12 cellular contexts compared by ENCODE assay signal in the genomic region with DNA sequence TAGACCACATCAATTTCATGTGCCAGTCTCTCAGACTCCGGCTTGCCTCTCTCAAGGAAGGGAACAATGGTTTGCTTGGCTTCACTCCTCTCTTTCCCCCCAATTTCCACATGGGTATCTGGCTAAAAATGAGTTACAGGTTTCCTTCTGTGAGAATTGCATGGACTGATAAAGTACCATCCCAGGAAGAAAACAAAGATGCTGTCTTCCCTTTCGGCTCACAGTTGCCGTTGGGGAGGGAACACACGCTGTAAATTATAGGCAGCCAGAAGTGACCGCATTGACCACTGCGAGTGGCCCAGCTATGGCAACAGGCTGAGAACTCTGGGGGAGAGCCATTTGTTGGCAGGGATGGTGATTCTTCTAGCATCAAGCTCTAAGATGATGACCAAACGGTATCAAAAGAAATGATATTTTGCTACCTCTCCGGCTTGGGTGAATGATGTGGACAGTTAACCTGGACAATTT. TPM values are rescaled to one million over a fixed set of nuclear protein-coding genes. Genes with fewer than 3 reads are reported as not detected.
DNase-seq lines count a peak whose midpoint lies in the region; ATAC-seq and TF ChIP-seq lines count a peak whose summit lies in the region.
"Had no signal": no experiment of that assay in that cellular context is flagged by ENCODE, and none has a peak within 500 bp of the region (broad histone marks: within the 10 kb centered on the region; RNA-seq: fewer than 3 reads in every experiment).

No MANE protein-coding gene starts in this region.

- H3K27me3 ChIP-seq in Peyer's patch: no peaks in the 10 kb centered on the region

- intact Hi-C loops in dendritic cell treated with granulocyte-macrophage colony-stimulating factor and Interleukin-4, amounts not matched to agents 40 ng/mL and 50 ng/mL, for 4 days (cut with micrococcal nuclease): loop anchor here (5.0 kb wide), 1 partner anchor 161 kb away; no protein-coding TSS in a partner anchor

- H3K27ac ChIP-seq in Peyer's patch: peak overlapping the region; percentile 41 to 83 (median 74)
- H3K27ac ChIP-seq: cardiac muscle cell had no signal

- TF ChIP-seq CTCF in Peyer's patch (IDR thresholded peaks at IDR 0.05) (no peak), endothelial cell (IDR thresholded peaks at IDR 0.05; ENCODE audit: unreplicated experiment) (no peak)

- CTCF ChIA-PET in activated CD4-positive, alpha-beta T cell treated with anti-CD3 and anti-CD28 coated beads, Interleukin-2, amount 10 ng/mL, durations not matched to agents 7 days and 5 days (lab: Charles Lee): interaction anchor here (0.8 to 5.7 kb wide), 7 partner anchors 8 to 354 kb away, joined by 3 to 27 read pairs (median 6); no protein-coding TSS in a partner anchor

- no peak for DNase-seq in activated CD4-positive, alpha-beta T cell treated with anti-CD3 and anti-CD28 coated beads, Interleukin-2, amount 10 ng/mL, durations not matched to agents 7 days and 5 days
- DNase-seq in activated CD4-positive, alpha-beta T cell treated with anti-CD3 and anti-CD28 coated beads for 1 hour: no peak
- DNase-seq in Peyer's patch (no peak), endothelial cell (ENCODE audit: low spot score) (no peak)
- DNase-seq in stimulated activated effector memory CD8-positive, alpha-beta T cell treated with anti-CD3 and anti-CD28 coated beads, Interleukin-12 subunit alpha, Interleukin-12 subunit beta, amount 100 ng/mL, for 72 hours (ENCODE audit: low spot score in 2 of 2): no peak
- DNase-seq: hypothalamus, NCI-H1417 treated with DMSO at 0.1 percent for 48 hours, posterior cingulate gyrus had no signal

- peak overlapping the region in 3 of 4 donors; percentile 8 to 38 (median 24) for H3K4me3 ChIP-seq in Peyer's patch
- H3K4me3 ChIP-seq: cardiac muscle cell had no signal

- no peaks in the 10 kb centered on the region for H3K9me3 Mint-ChIP-seq in activated CD4-positive, alpha-beta T cell treated with anti-CD3 and anti-CD28 coated beads, Interleukin-2, amount 10 ng/mL, durations not matched to agents 7 days and 5 days
- H3K9me3 Mint-ChIP-seq in dendritic cell treated with granulocyte-macrophage colony-stimulating factor and Interleukin-4, amounts not matched to agents 40 ng/mL and 50 ng/mL, for 4 days: no peaks in the 10 kb centered on the region
- no peaks in the 10 kb centered on the region for H3K9me3 Mint-ChIP-seq in stimulated activated effector memory CD8-positive, alpha-beta T cell treated with anti-CD3 and anti-CD28 coated beads, Interleukin-12 subunit alpha, Interleukin-12 subunit beta, amount 100 ng/mL, for 72 hours
- no peaks in the 10 kb centered on the region for H3K9me3 Mint-ChIP-seq in endothelial cell (ENCODE audit: unreplicated experiment)

- POLR2A ChIA-PET in activated CD4-positive, alpha-beta T cell treated with anti-CD3 and anti-CD28 coated beads, Interleukin-2, amount 10 ng/mL, durations not matched to agents 7 days and 5 days (lab: Charles Lee): interaction anchor here (0.7 to 1.0 kb wide), 2 partner anchors 20 to 72 kb away, joined by 4 read pairs; no protein-coding TSS in a partner anchor

- H3K36me3 ChIP-seq in Peyer's patch: no peaks in the 10 kb centered on the region
- H3K36me3 ChIP-seq: cardiac muscle cell had no signal

- peaks cover 83% of the 10 kb centered on the region for H3K4me1 Mint-ChIP-seq in activated CD4-positive, alpha-beta T cell treated with anti-CD3 and anti-CD28 coated beads, Interleukin-2, amount 10 ng/mL, durations not matched to agents 7 days and 5 days
- H3K4me1 Mint-ChIP-seq in dendritic cell treated with granulocyte-macrophage colony-stimulating factor and Interleukin-4, amounts not matched to agents 40 ng/mL and 50 ng/mL, for 4 days (ENCODE audit: low read depth): peaks cover 85% of the 10 kb centered on the region
- H3K4me1 Mint-ChIP-seq in stimulated activated effector memory CD8-positive, alpha-beta T cell treated with anti-CD3 and anti-CD28 coated beads, Interleukin-12 subunit alpha, Interleukin-12 subunit beta, amount 100 ng/mL, for 72 hours: peaks cover 84% of the 10 kb centered on the region
- H3K4me1 Mint-ChIP-seq in endothelial cell (ENCODE audit: unreplicated experiment): peaks cover 38% of the 10 kb centered on the region

- ATAC-seq in stimulated activated effector memory CD8-positive, alpha-beta T cell treated with anti-CD3 and anti-CD28 coated beads, Interleukin-12 subunit alpha, Interleukin-12 subunit beta, amount 100 ng/mL, for 72 hours: no peak
- ATAC-seq in GM21723 (IDR thresholded peaks at IDR 0.05; ENCODE audit: unreplicated experiment) (no peak), HG02678 (IDR thresholded peaks at IDR 0.05; ENCODE audit: unreplicated experiment) (no peak)

- TF ChIP-seq POLR2A in Peyer's patch (IDR thresholded peaks at IDR 0.05): no peak

- H3K9me3 ChIP-seq in Peyer's patch: no peaks in the 10 kb centered on the region

- H3K4me1 ChIP-seq in Peyer's patch: peaks cover 0 to 35% (median 13%) of the 10 kb centered on the region in 4 donors

- H3K36me3 Mint-ChIP-seq in activated CD4-positive, alpha-beta T cell treated with anti-CD3 and anti-CD28 coated beads, Interleukin-2, amount 10 ng/mL, durations not matched to agents 7 days and 5 days (ENCODE audit: low read depth): peaks cover 61% of the 10 kb centered on the region
- peaks cover 67% of the 10 kb centered on the region for H3K36me3 Mint-ChIP-seq in dendritic cell treated with granulocyte-macrophage colony-stimulating factor and Interleukin-4, amounts not matched to agents 40 ng/mL and 50 ng/mL, for 4 days (ENCODE audit: low read depth)
- H3K36me3 Mint-ChIP-seq in stimulated activated effector memory CD8-positive, alpha-beta T cell treated with anti-CD3 and anti-CD28 coated beads, Interleukin-12 subunit alpha, Interleukin-12 subunit beta, amount 100 ng/mL, for 72 hours: peaks cover 57% of the 10 kb centered on the region
- H3K36me3 Mint-ChIP-seq in endothelial cell (ENCODE audit: low read depth, unreplicated experiment): no peaks in the 10 kb centered on the region

- peak overlapping the region; percentile 93 for H3K4me3 Mint-ChIP-seq in activated CD4-positive, alpha-beta T cell treated with anti-CD3 and anti-CD28 coated beads, Interleukin-2, amount 10 ng/mL, durations not matched to agents 7 days and 5 days
- peak overlapping the region; percentile 92 for H3K4me3 Mint-ChIP-seq in dendritic cell treated with granulocyte-macrophage colony-stimulating factor and Interleukin-4, amounts not matched to agents 40 ng/mL and 50 ng/mL, for 4 days
- peak overlapping the region; percentile 84 for H3K4me3 Mint-ChIP-seq in stimulated activated effector memory CD8-positive, alpha-beta T cell treated with anti-CD3 and anti-CD28 coated beads, Interleukin-12 subunit alpha, Interleukin-12 subunit beta, amount 100 ng/mL, for 72 hours
- H3K4me3 Mint-ChIP-seq in endothelial cell (ENCODE audit: unreplicated experiment): no peak overlapping the region

- H3K27ac Mint-ChIP-seq in activated CD4-positive, alpha-beta T cell treated with anti-CD3 and anti-CD28 coated beads, Interleukin-2, amount 10 ng/mL, durations not matched to agents 7 days and 5 days: peak overlapping the region; percentile 97
- H3K27ac Mint-ChIP-seq in dendritic cell treated with granulocyte-macrophage colony-stimulating factor and Interleukin-4, amounts not matched to agents 40 ng/mL and 50 ng/mL, for 4 days: peak overlapping the region; percentile 95
- H3K27ac Mint-ChIP-seq in stimulated activated effector memory CD8-positive, alpha-beta T cell treated with anti-CD3 and anti-CD28 coated beads, Interleukin-12 subunit alpha, Interleukin-12 subunit beta, amount 100 ng/mL, for 72 hours: peak overlapping the region; percentile 95
- no peak overlapping the region for H3K27ac Mint-ChIP-seq in endothelial cell (ENCODE audit: unreplicated experiment)

- H3K27me3 Mint-ChIP-seq in activated CD4-positive, alpha-beta T cell treated with anti-CD3 and anti-CD28 coated beads, Interleukin-2, amount 10 ng/mL, durations not matched to agents 7 days and 5 days: no peaks in the 10 kb centered on the region
- H3K27me3 Mint-ChIP-seq in dendritic cell treated with granulocyte-macrophage colony-stimulating factor and Interleukin-4, amounts not matched to agents 40 ng/mL and 50 ng/mL, for 4 days: no peaks in the 10 kb centered on the region
- peaks cover 6% of the 10 kb centered on the region for H3K27me3 Mint-ChIP-seq in endothelial cell (ENCODE audit: unreplicated experiment)

RNA-seq across cellular contexts. Expression of a gene that starts 2.8 kb away (rescaled TPM):
- 10 to 100 TPM; 52.0 to 54.0 TPM for total RNA-seq in activated CD4-positive, alpha-beta T cell treated with anti-CD3 and anti-CD28 coated beads, Interleukin-2, amount 10 ng/mL, durations not matched to agents 7 days and 5 days
- total RNA-seq in Peyer's patch: 10 to 100 TPM; 15.1 to 80.9 (median 24.1) TPM
- 18.7 TPM for total RNA-seq in endothelial cell (ENCODE audit: unreplicated experiment)
